In the genomic region with DNA sequence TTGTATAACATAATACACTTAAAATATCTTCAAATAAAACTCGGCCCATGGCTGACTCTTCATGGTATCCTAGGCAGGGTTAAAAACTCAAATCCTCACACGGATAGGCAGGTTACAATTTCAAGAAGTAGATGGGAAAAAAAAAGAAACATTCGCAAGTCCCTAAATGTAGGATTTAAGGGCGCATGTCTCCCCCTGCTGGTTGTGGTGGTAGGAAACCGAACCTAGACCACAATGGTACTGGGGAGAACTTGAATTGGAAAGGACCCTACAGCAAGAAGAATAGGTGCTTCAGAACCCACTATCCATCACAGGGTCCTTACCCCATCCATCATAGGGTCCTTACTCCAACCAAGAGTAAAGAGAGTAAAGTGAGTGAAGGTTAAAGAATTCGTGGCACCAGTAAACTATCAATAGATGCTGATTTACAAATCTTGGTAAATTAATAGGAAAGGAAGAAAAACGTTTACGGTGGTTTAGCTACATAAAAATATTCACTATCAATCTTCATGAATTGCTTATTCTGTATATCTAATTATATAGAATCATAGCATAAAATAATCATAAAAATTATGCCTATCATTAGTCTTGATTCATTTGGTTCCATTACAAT, we compare ENCODE assay signal across 1 cellular context.
TF ChIP-seq lines count a peak whose summit lies in the region.

No MANE protein-coding gene starts in this region.

TF ChIP-seq in GM23338, 12 proteins besides CTCF, POLR2A, EP300 and RAD21 (continued from another document):
- TF ChIP-seq, protein P1, sequence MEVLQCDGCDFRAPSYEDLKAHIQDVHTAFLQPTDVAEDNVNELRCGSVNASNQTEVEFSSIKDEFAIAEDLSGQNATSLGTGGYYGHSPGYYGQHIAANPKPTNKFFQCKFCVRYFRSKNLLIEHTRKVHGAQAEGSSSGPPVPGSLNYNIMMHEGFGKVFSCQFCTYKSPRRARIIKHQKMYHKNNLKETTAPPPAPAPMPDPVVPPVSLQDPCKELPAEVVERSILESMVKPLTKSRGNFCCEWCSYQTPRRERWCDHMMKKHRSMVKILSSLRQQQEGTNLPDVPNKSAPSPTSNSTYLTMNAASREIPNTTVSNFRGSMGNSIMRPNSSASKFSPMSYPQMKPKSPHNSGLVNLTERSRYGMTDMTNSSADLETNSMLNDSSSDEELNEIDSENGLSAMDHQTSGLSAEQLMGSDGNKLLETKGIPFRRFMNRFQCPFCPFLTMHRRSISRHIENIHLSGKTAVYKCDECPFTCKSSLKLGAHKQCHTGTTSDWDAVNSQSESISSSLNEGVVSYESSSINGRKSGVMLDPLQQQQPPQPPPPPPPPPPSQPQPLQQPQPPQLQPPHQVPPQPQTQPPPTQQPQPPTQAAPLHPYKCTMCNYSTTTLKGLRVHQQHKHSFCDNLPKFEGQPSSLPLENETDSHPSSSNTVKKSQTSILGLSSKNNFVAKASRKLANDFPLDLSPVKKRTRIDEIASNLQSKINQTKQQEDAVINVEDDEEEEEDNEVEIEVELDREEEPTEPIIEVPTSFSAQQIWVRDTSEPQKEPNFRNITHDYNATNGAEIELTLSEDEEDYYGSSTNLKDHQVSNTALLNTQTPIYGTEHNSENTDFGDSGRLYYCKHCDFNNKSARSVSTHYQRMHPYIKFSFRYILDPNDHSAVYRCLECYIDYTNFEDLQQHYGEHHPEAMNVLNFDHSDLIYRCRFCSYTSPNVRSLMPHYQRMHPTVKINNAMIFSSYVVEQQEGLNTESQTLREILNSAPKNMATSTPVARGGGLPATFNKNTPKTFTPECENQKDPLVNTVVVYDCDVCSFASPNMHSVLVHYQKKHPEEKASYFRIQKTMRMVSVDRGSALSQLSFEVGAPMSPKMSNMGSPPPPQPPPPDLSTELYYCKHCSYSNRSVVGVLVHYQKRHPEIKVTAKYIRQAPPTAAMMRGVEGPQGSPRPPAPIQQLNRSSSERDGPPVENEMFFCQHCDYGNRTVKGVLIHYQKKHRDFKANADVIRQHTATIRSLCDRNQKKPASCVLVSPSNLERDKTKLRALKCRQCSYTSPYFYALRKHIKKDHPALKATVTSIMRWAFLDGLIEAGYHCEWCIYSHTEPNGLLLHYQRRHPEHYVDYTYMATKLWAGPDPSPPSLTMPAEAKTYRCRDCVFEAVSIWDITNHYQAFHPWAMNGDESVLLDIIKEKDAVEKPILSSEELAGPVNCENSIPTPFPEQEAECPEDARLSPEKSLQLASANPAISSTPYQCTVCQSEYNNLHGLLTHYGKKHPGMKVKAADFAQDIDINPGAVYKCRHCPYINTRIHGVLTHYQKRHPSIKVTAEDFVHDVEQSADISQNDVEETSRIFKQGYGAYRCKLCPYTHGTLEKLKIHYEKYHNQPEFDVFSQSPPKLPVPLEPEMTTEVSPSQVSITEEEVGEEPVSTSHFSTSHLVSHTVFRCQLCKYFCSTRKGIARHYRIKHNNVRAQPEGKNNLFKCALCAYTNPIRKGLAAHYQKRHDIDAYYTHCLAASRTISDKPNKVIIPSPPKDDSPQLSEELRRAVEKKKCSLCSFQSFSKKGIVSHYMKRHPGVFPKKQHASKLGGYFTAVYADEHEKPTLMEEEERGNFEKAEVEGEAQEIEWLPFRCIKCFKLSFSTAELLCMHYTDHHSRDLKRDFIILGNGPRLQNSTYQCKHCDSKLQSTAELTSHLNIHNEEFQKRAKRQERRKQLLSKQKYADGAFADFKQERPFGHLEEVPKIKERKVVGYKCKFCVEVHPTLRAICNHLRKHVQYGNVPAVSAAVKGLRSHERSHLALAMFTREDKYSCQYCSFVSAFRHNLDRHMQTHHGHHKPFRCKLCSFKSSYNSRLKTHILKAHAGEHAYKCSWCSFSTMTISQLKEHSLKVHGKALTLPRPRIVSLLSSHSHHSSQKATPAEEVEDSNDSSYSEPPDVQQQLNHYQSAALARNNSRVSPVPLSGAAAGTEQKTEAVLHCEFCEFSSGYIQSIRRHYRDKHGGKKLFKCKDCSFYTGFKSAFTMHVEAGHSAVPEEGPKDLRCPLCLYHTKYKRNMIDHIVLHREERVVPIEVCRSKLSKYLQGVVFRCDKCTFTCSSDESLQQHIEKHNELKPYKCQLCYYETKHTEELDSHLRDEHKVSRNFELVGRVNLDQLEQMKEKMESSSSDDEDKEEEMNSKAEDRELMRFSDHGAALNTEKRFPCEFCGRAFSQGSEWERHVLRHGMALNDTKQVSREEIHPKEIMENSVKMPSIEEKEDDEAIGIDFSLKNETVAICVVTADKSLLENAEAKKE (CRISPR knock-in tag; IDR thresholded peaks at IDR 0.05), result no peak
- TF ChIP-seq ZNF331 (CRISPR knock-in tag; IDR thresholded peaks at IDR 0.05; ENCODE audit: low read depth), result no peak
- no peak for TF ChIP-seq NANOG (IDR thresholded peaks at IDR 0.05; ENCODE audit: borderline replicate concordance)
- no peak for TF ChIP-seq STAT1 (IDR thresholded peaks at IDR 0.05; ENCODE audit: unreplicated experiment)
- TF ChIP-seq EZH2 (IDR thresholded peaks at IDR 0.05; ENCODE audit: low read depth, unreplicated experiment), result no peak
- no peak for TF ChIP-seq POLR2AphosphoS5 (IDR thresholded peaks at IDR 0.05; ENCODE audit: low read depth)
- TF ChIP-seq EZH2phosphoT487 (IDR thresholded peaks at IDR 0.05; ENCODE audit: unreplicated experiment), result no peak
- no peak for TF ChIP-seq CREB1 (CRISPR knock-in tag; IDR thresholded peaks at IDR 0.05; ENCODE audit: low read depth)
- TF ChIP-seq, protein P2, sequence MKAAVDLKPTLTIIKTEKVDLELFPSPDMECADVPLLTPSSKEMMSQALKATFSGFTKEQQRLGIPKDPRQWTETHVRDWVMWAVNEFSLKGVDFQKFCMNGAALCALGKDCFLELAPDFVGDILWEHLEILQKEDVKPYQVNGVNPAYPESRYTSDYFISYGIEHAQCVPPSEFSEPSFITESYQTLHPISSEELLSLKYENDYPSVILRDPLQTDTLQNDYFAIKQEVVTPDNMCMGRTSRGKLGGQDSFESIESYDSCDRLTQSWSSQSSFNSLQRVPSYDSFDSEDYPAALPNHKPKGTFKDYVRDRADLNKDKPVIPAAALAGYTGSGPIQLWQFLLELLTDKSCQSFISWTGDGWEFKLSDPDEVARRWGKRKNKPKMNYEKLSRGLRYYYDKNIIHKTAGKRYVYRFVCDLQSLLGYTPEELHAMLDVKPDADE (IDR thresholded peaks at IDR 0.05), result no peak
- TF ChIP-seq, protein P3, sequence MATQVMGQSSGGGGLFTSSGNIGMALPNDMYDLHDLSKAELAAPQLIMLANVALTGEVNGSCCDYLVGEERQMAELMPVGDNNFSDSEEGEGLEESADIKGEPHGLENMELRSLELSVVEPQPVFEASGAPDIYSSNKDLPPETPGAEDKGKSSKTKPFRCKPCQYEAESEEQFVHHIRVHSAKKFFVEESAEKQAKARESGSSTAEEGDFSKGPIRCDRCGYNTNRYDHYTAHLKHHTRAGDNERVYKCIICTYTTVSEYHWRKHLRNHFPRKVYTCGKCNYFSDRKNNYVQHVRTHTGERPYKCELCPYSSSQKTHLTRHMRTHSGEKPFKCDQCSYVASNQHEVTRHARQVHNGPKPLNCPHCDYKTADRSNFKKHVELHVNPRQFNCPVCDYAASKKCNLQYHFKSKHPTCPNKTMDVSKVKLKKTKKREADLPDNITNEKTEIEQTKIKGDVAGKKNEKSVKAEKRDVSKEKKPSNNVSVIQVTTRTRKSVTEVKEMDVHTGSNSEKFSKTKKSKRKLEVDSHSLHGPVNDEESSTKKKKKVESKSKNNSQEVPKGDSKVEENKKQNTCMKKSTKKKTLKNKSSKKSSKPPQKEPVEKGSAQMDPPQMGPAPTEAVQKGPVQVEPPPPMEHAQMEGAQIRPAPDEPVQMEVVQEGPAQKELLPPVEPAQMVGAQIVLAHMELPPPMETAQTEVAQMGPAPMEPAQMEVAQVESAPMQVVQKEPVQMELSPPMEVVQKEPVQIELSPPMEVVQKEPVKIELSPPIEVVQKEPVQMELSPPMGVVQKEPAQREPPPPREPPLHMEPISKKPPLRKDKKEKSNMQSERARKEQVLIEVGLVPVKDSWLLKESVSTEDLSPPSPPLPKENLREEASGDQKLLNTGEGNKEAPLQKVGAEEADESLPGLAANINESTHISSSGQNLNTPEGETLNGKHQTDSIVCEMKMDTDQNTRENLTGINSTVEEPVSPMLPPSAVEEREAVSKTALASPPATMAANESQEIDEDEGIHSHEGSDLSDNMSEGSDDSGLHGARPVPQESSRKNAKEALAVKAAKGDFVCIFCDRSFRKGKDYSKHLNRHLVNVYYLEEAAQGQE (IDR thresholded peaks at IDR 0.05; ENCODE audit: unreplicated experiment), result no peak
